15 cellular contexts compared by ENCODE assay signal in the genomic region with DNA sequence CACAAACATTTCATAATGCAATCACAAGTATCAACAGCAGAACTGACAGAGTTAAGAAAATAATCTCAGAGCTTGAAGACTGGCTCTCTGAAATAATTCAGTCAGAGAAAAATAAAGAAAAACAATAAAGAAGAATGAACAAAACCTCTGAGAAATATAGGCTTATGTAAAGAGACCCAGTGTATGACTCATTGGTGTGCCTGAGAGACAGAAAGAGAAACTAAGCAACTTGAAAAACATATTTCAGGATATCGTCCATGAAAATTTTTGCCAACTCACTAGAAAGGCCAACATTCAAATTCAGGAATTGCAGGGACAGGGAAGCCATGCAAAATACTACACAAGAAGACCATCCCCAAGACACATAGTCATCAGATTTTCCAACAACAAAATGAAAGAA. TPM values are rescaled to one million over a fixed set of nuclear protein-coding genes. Genes with fewer than 3 reads are reported as not detected.
DNase-seq lines count a peak whose midpoint lies in the region; ATAC-seq and TF ChIP-seq lines count a peak whose summit lies in the region.
"Had no signal": no experiment of that assay in that cellular context is flagged by ENCODE, and none has a peak within 500 bp of the region (broad histone marks: within the 10 kb centered on the region; RNA-seq: fewer than 3 reads in every experiment).

No MANE protein-coding gene starts in this region.

- H3K4me3 Mint-ChIP-seq in HFFc6 = peak overlapping the region; percentile 86
- H3K4me3 Mint-ChIP-seq in activated CD4-positive, alpha-beta memory T cell treated with anti-CD3 and anti-CD28 coated beads, Interleukin-2, amount 10 ng/mL, durations not matched to agents 7 days and 5 days = peak overlapping the region; percentile 62
- H3K4me3 Mint-ChIP-seq: naive B cell had no signal

- H3K4me1 Mint-ChIP-seq in HFFc6 (ENCODE audit: low read depth) = peaks cover 32% of the 10 kb centered on the region
- H3K4me1 Mint-ChIP-seq in activated CD4-positive, alpha-beta memory T cell treated with anti-CD3 and anti-CD28 coated beads, Interleukin-2, amount 10 ng/mL, durations not matched to agents 7 days and 5 days = peaks cover 15% of the 10 kb centered on the region

- no peaks in the 10 kb centered on the region; the same call in 1 of the 2 replicates for H3K27me3 Mint-ChIP-seq in HFFc6 (ENCODE audit: insufficient read depth)
- peaks cover 22% of the 10 kb centered on the region for H3K27me3 Mint-ChIP-seq in activated CD4-positive, alpha-beta memory T cell treated with anti-CD3 and anti-CD28 coated beads, Interleukin-2, amount 10 ng/mL, durations not matched to agents 7 days and 5 days

- no peaks in the 10 kb centered on the region for H3K36me3 Mint-ChIP-seq in HFFc6 (ENCODE audit: low read depth)
- H3K36me3 Mint-ChIP-seq in activated CD4-positive, alpha-beta memory T cell treated with anti-CD3 and anti-CD28 coated beads, Interleukin-2, amount 10 ng/mL, durations not matched to agents 7 days and 5 days (ENCODE audit: low read depth) = no peaks in the 10 kb centered on the region
- H3K36me3 Mint-ChIP-seq: naive B cell had no signal

- DNase-seq in CD1c-positive myeloid dendritic cell (ENCODE audit: extremely low spot score) (peak; percentile 25), HFFc6 (no peak), foreskin fibroblast (peak; percentile 14 to 43), left colon (no peak), NCI-H526 treated with DMSO at 0.1 percent for 48 hours (lab: John Stamatoyannopoulos, UW) (no peak), NCI-H1092 treated with DMSO at 0.1 percent for 48 hours (lab: John Stamatoyannopoulos, UW) (no peak)
- DNase-seq in activated CD4-positive, alpha-beta memory T cell treated with anti-CD3 and anti-CD28 coated beads, Interleukin-2, amount 10 ng/mL, durations not matched to agents 7 days and 5 days = no peak
- DNase-seq: activated CD4-positive, alpha-beta T cell treated with anti-CD3 and anti-CD28 coated beads for 48 hours; COR-L47; naive B cell; NCI-H1105; NCI-H524 treated with DMSO at 0.1 percent for 48 hours; sigmoid colon; SK-N-SH had no signal

- H3K4me3 ChIP-seq in foreskin fibroblast (ENCODE audit: low read depth in 1 of 2, low read length in 2 of 2) = no peak overlapping the region
- H3K4me3 ChIP-seq: sigmoid colon had no signal

- CTCF ChIA-PET in activated CD4-positive, alpha-beta memory T cell treated with anti-CD3 and anti-CD28 coated beads, Interleukin-2, amount 10 ng/mL, durations not matched to agents 7 days and 5 days (lab: Charles Lee) = no interaction called here

- POLR2A ChIA-PET in activated CD4-positive, alpha-beta memory T cell treated with anti-CD3 and anti-CD28 coated beads, Interleukin-2, amount 10 ng/mL, durations not matched to agents 7 days and 5 days (lab: Charles Lee) = interaction anchor here (1.8 kb wide), 1 partner anchor 31 kb away, joined by 4 read pairs; no protein-coding TSS in a partner anchor

- intact Hi-C loops in left colon (cut with DNase I, micrococcal nuclease) = no loop called here

- H3K9me3 Mint-ChIP-seq in HFFc6 = no peaks in the 10 kb centered on the region
- H3K9me3 Mint-ChIP-seq in activated CD4-positive, alpha-beta memory T cell treated with anti-CD3 and anti-CD28 coated beads, Interleukin-2, amount 10 ng/mL, durations not matched to agents 7 days and 5 days = no peaks in the 10 kb centered on the region

- peak overlapping the region; percentile 81 for H3K27ac Mint-ChIP-seq in HFFc6
- peak overlapping the region; percentile 45 for H3K27ac Mint-ChIP-seq in activated CD4-positive, alpha-beta memory T cell treated with anti-CD3 and anti-CD28 coated beads, Interleukin-2, amount 10 ng/mL, durations not matched to agents 7 days and 5 days

- ATAC-seq in left colon (no peak), HG03280 (IDR thresholded peaks at IDR 0.05; ENCODE audit: unreplicated experiment) (no peak)

- TF ChIP-seq CTCF in HFFc6 (IDR thresholded peaks at IDR 0.05) (no peak), foreskin fibroblast (IDR thresholded peaks at IDR 0.05; ENCODE audit: low read depth, low read length) (no peak)

RNA-seq across cellular contexts. Expression of a gene that starts 56.2 kb away (rescaled TPM):
- total RNA-seq in HFFc6 (2021; fragmentation: NEBNext Ultra II Directional; extraction: Animal tissue kit (Norgen Biotek cat#: 25700)) = not detected
- not detected for total RNA-seq in activated CD4-positive, alpha-beta memory T cell treated with anti-CD3 and anti-CD28 coated beads, Interleukin-2, amount 10 ng/mL, durations not matched to agents 7 days and 5 days
- 10 to 100 TPM in 1 of 2 donors, 1 to 10 TPM in 1; 5.6 to 19.6 TPM for total RNA-seq in left colon
- total RNA-seq: sigmoid colon had no signal

Comparison
In these comparisons a context has a peak if more than half of its experiments do, and no peak if none do; other contexts are left out.
1. DNase-seq: peak in CD1c-positive myeloid dendritic cell (single experiment) and foreskin fibroblast (2 of 2); none in HFFc6 (single experiment), activated CD4-positive, alpha-beta memory T cell treated with anti-CD3 and anti-CD28 coated beads, Interleukin-2, amount 10 ng/mL, durations not matched to agents 7 days and 5 days (single experiment), left colon (0 of 2), NCI-H526 treated with DMSO at 0.1 percent for 48 hours (single experiment) and NCI-H1092 treated with DMSO at 0.1 percent for 48 hours (single experiment).
2. RNA of a gene that starts 56.2 kb away (total RNA-seq): 5.6 to 19.6 TPM in left colon; not detected in HFFc6 and not detected in activated CD4-positive, alpha-beta memory T cell treated with anti-CD3 and anti-CD28 coated beads, Interleukin-2, amount 10 ng/mL, durations not matched to agents 7 days and 5 days; every median in the first group is over 4 times any median in the second.